Comparison of ENCODE assay signal across 33 cellular contexts in the genomic region with DNA sequence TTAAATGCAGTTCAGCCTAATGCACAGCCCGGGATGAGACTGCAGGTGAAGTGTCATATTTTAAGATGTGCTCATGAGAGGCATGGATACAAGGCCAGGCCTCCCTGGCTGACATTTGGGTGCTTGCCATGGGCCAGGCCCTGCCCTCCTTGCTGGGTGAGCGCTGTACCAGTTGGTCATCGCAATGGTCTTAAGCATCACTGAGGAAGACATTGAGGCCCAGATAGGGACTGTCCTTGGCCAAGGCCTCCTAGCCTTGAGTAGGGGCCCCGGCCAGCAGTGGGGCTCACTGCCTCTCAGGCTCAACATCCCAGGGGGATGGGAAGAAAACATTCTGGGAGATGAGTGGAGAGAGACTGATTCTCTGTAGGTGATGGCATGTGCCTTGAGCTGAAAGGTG.
"Had no signal": no experiment of that assay in that cellular context is flagged by ENCODE, and none has a peak within 500 bp of the region (broad histone marks: within the 10 kb centered on the region; RNA-seq: fewer than 3 reads in every experiment).

No MANE protein-coding gene starts in this region.

- H3K4me3 ChIP-seq: ascending aorta, breast epithelium, cardiac muscle cell, colonic mucosa, esophagus squamous epithelium, gastroesophageal sphincter had no signal

- H3K36me3 ChIP-seq: ascending aorta, breast epithelium, cardiac muscle cell, colonic mucosa, esophagus squamous epithelium, gastroesophageal sphincter had no signal

- DNase-seq: activated CD4-positive, alpha-beta memory T cell treated with anti-CD3 and anti-CD28 coated beads for 36 hours; activated CD4-positive, alpha-beta T cell treated with anti-CD3 and anti-CD28 coated beads for 36 hours; activated CD4-positive, alpha-beta T cell treated with anti-CD3 and anti-CD28 coated beads, Interleukin-2, amount 10 ng/mL, durations not matched to agents 24 days and 14 days; activated CD4-positive, CD25-positive, alpha-beta regulatory T cell; activated CD4-positive, CD25-positive, alpha-beta regulatory T cell treated with anti-CD3 and anti-CD28 coated beads, Interleukin-2, amount 50 U/mL, for 72 hours; activated CD8-positive, alpha-beta memory T cell treated with anti-CD3 and anti-CD28 coated beads, Interleukin-2, amount 10 ng/mL, durations not matched to agents 7 days and 5 days; activated CD8-positive, alpha-beta memory T cell treated with anti-CD3 and anti-CD28 coated beads, Interleukin-2, amount 50 U/mL, for 48 hours; activated CD8-positive, alpha-beta T cell treated with anti-CD3 and anti-CD28 coated beads, Interleukin-2, amount 10 ng/mL, durations not matched to agents 7 days and 5 days; activated gamma-delta T cell; activated naive CD4-positive, alpha-beta T cell; activated naive CD4-positive, alpha-beta T cell treated with anti-CD3 and anti-CD28 coated beads, Interleukin-2, amount 10 ng/mL, durations not matched to agents 7 days and 5 days; activated naive CD8-positive, alpha-beta T cell treated with anti-CD3 and anti-CD28 coated beads, Interleukin-2, amount 10 ng/mL, durations not matched to agents 7 days and 5 days; activated T-cell treated with anti-CD3 and anti-CD28 coated beads for 4 hours; activated T-cell treated with anti-CD3 and anti-CD28 coated beads, Interleukin-2, amount 50 U/mL, for 24 hours; activated T-cell treated with anti-CD3 and anti-CD28 coated beads, Interleukin-2, amount 50 U/mL, for 72 hours; central memory CD4-positive, alpha-beta T cell; cerebellar nuclear complex; colonic mucosa; effector CD8-positive, alpha-beta T cell; esophagus squamous epithelium; foreskin melanocyte; head of caudate nucleus; T-helper 1 cell; T-helper 17 cell; T1000 had no signal

- H3K4me1 Mint-ChIP-seq: activated CD8-positive, alpha-beta memory T cell treated with anti-CD3 and anti-CD28 coated beads, Interleukin-2, amount 10 ng/mL, durations not matched to agents 7 days and 5 days; activated naive CD8-positive, alpha-beta T cell treated with anti-CD3 and anti-CD28 coated beads, Interleukin-2, amount 10 ng/mL, durations not matched to agents 7 days and 5 days; T-helper 17 cell had no signal

- H3K9me3 ChIP-seq: ascending aorta, breast epithelium, colonic mucosa, esophagus squamous epithelium, gastroesophageal sphincter had no signal

- H3K27me3 ChIP-seq: ascending aorta, breast epithelium, colonic mucosa, esophagus squamous epithelium, gastroesophageal sphincter had no signal

- H3K27ac Mint-ChIP-seq: activated CD4-positive, alpha-beta memory T cell treated with anti-CD3 and anti-CD28 coated beads for 36 hours; activated CD4-positive, alpha-beta T cell treated with anti-CD3 and anti-CD28 coated beads for 36 hours; activated CD4-positive, alpha-beta T cell treated with anti-CD3 and anti-CD28 coated beads, Interleukin-2, amount 10 ng/mL, durations not matched to agents 24 days and 14 days; activated CD8-positive, alpha-beta memory T cell treated with anti-CD3 and anti-CD28 coated beads, Interleukin-2, amount 10 ng/mL, durations not matched to agents 7 days and 5 days; activated CD8-positive, alpha-beta T cell treated with anti-CD3 and anti-CD28 coated beads, Interleukin-2, amount 10 ng/mL, durations not matched to agents 7 days and 5 days; activated naive CD4-positive, alpha-beta T cell treated with anti-CD3 and anti-CD28 coated beads, Interleukin-2, amount 10 ng/mL, durations not matched to agents 7 days and 5 days; activated naive CD8-positive, alpha-beta T cell treated with anti-CD3 and anti-CD28 coated beads, Interleukin-2, amount 10 ng/mL, durations not matched to agents 7 days and 5 days; activated T-cell treated with anti-CD3 and anti-CD28 coated beads, Interleukin-2, amount 50 U/mL, for 24 hours; activated T-cell treated with anti-CD3 and anti-CD28 coated beads, Interleukin-2, amount 50 U/mL, for 72 hours; T-helper 17 cell; T-helper 2 cell treated with Interferon-gamma antibody and Interleukin-4, amounts not matched to agents 5 μg/mL and 100 μg/mL, for 36 hours had no signal

- H3K27ac ChIP-seq: ascending aorta, breast epithelium, cardiac muscle cell, colonic mucosa, epithelial cell of prostate, esophagus squamous epithelium, gastroesophageal sphincter had no signal

- H3K9me3 Mint-ChIP-seq: activated CD4-positive, alpha-beta memory T cell treated with anti-CD3 and anti-CD28 coated beads for 36 hours; activated CD4-positive, alpha-beta T cell treated with anti-CD3 and anti-CD28 coated beads, Interleukin-2, amount 10 ng/mL, durations not matched to agents 24 days and 14 days; activated naive CD4-positive, alpha-beta T cell treated with anti-CD3 and anti-CD28 coated beads, Interleukin-2, amount 10 ng/mL, durations not matched to agents 7 days and 5 days; activated naive CD4-positive, alpha-beta T cell treated with anti-CD3 and anti-CD28 coated beads, Interleukin-2, amount 50 U/mL, for 72 hours; activated T-cell treated with anti-CD3 and anti-CD28 coated beads, Interleukin-2, amount 50 U/mL, for 24 hours; activated T-cell treated with anti-CD3 and anti-CD28 coated beads, Interleukin-2, amount 50 U/mL, for 72 hours; T-helper 2 cell treated with Interferon-gamma antibody and Interleukin-4, amounts not matched to agents 5 μg/mL and 100 μg/mL, for 36 hours had no signal

- H3K4me3 Mint-ChIP-seq: activated CD4-positive, alpha-beta memory T cell treated with anti-CD3 and anti-CD28 coated beads for 36 hours; activated CD4-positive, alpha-beta T cell treated with anti-CD3 and anti-CD28 coated beads for 36 hours; activated CD4-positive, alpha-beta T cell treated with anti-CD3 and anti-CD28 coated beads, Interleukin-2, amount 10 ng/mL, durations not matched to agents 24 days and 14 days; activated CD8-positive, alpha-beta memory T cell treated with anti-CD3 and anti-CD28 coated beads, Interleukin-2, amount 10 ng/mL, durations not matched to agents 7 days and 5 days; activated CD8-positive, alpha-beta T cell treated with anti-CD3 and anti-CD28 coated beads, Interleukin-2, amount 10 ng/mL, durations not matched to agents 7 days and 5 days; activated naive CD4-positive, alpha-beta T cell treated with anti-CD3 and anti-CD28 coated beads, Interleukin-2, amount 10 ng/mL, durations not matched to agents 7 days and 5 days; activated naive CD8-positive, alpha-beta T cell treated with anti-CD3 and anti-CD28 coated beads, Interleukin-2, amount 10 ng/mL, durations not matched to agents 7 days and 5 days; activated T-cell treated with anti-CD3 and anti-CD28 coated beads, Interleukin-2, amount 50 U/mL, for 24 hours; activated T-cell treated with anti-CD3 and anti-CD28 coated beads, Interleukin-2, amount 50 U/mL, for 72 hours; brain; T-helper 17 cell; T-helper 2 cell treated with Interferon-gamma antibody and Interleukin-4, amounts not matched to agents 5 μg/mL and 100 μg/mL, for 36 hours had no signal

- H3K4me1 ChIP-seq: colonic mucosa had no signal

- H3K27me3 Mint-ChIP-seq: activated CD4-positive, alpha-beta memory T cell treated with anti-CD3 and anti-CD28 coated beads for 36 hours; activated CD4-positive, alpha-beta T cell treated with anti-CD3 and anti-CD28 coated beads for 36 hours; activated T-cell treated with anti-CD3 and anti-CD28 coated beads, Interleukin-2, amount 50 U/mL, for 24 hours had no signal

- H3K36me3 Mint-ChIP-seq: activated CD4-positive, alpha-beta memory T cell treated with anti-CD3 and anti-CD28 coated beads for 36 hours; activated CD8-positive, alpha-beta memory T cell treated with anti-CD3 and anti-CD28 coated beads, Interleukin-2, amount 10 ng/mL, durations not matched to agents 7 days and 5 days; activated naive CD4-positive, alpha-beta T cell treated with anti-CD3 and anti-CD28 coated beads, Interleukin-2, amount 10 ng/mL, durations not matched to agents 7 days and 5 days; activated naive CD4-positive, alpha-beta T cell treated with anti-CD3 and anti-CD28 coated beads, Interleukin-2, amount 50 U/mL, for 72 hours; activated naive CD8-positive, alpha-beta T cell treated with anti-CD3 and anti-CD28 coated beads, Interleukin-2, amount 10 ng/mL, durations not matched to agents 7 days and 5 days had no signal

- ATAC-seq: activated CD4-positive, alpha-beta T cell treated with anti-CD3 and anti-CD28 coated beads for 36 hours; activated CD8-positive, alpha-beta memory T cell treated with anti-CD3 and anti-CD28 coated beads, Interleukin-2, amount 10 ng/mL, durations not matched to agents 7 days and 5 days; activated CD8-positive, alpha-beta T cell treated with anti-CD3 and anti-CD28 coated beads, Interleukin-2, amount 10 ng/mL, durations not matched to agents 7 days and 5 days; activated naive CD4-positive, alpha-beta T cell treated with anti-CD3 and anti-CD28 coated beads, Interleukin-2, amount 50 U/mL, for 72 hours; activated T-cell treated with anti-CD3 and anti-CD28 coated beads, Interleukin-2, amount 50 U/mL, for 72 hours; gastroesophageal sphincter; T-helper 17 cell had no signal
